11 cellular contexts compared by ENCODE assay signal in genomic region chr2:42321452-42322064, GRCh38.
"Had no signal": no experiment of that assay in that cellular context is flagged by ENCODE, and none has a peak within 500 bp of the region (broad histone marks: within the 10 kb centered on the region; RNA-seq: fewer than 3 reads in every experiment).

No MANE protein-coding gene starts in this region.

- H3K4me1 Mint-ChIP-seq: neural crest cell had no signal

- DNase-seq: activated CD4-positive, CD25-positive, alpha-beta regulatory T cell treated with anti-CD3 and anti-CD28 coated beads, Interleukin-2, amount 50 U/mL, for 72 hours; activated T-cell treated with anti-CD3 and anti-CD28 coated beads, Interleukin-2, amount 50 U/mL, for 48 hours; anterior cingulate cortex; kidney glomerular epithelial cell; retina; SHP77; transverse colon had no signal

- H3K27ac ChIP-seq: hepatocyte, parathyroid adenoma, transverse colon had no signal

- H3K9me3 Mint-ChIP-seq: neural crest cell had no signal

- H3K4me1 ChIP-seq: transverse colon had no signal

- H3K27me3 ChIP-seq: hepatocyte, transverse colon had no signal

- H3K4me3 ChIP-seq: hepatocyte, transverse colon had no signal

- H3K9me3 ChIP-seq: transverse colon had no signal

- H3K4me3 Mint-ChIP-seq: activated naive CD8-positive, alpha-beta T cell; neural crest cell had no signal

- H3K27me3 Mint-ChIP-seq: activated naive CD8-positive, alpha-beta T cell had no signal
